Comparison of ENCODE assay signal across 1 cellular context in the genomic region with DNA sequence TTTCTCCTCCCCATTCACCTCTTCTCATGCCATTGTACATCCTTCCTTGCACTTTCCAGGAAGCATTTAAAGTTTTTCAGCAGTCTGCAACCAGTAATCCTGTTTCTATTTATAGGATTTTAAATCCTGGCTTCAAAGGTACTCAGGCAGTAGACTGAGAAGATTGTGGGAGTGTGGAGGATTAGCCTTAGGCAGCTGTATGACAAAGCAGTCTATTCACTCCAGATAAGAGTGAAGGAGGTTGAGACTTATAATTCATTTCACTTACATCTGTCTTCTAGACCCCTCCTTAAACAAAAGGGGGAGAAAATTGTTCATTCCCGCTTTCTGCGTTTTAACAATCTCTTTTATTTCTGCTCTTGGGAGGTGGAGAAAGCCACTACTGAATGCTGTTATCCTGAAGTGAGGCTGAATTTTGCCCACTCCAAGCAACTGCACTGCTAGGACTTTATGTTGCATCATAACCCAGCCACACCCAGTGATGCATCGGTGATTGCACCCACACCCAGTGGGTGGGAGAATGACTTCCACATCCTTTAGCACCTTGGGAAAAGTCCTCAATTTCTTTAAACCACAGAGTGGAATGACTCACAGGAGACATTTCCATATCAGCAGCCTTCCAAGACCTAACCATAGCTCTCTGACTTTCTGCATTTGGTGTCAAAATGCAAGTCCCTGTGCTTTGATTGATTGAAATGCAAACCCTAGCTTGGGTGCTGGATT.
A peak's percentile ranks its signal among the peaks of the same experiment; 100 is the strongest.
TF ChIP-seq lines count a peak whose summit lies in the region.

No MANE protein-coding gene starts in this region.

TF ChIP-seq in SK-N-SH, 30 proteins besides CTCF, POLR2A, EP300 and RAD21 (continued from another document):
- no peak for TF ChIP-seq USF2 (IDR thresholded peaks at IDR 0.05; ENCODE audit: borderline replicate concordance, low read depth, low read length)
- TF ChIP-seq GATA2 (CRISPR knock-in tag; IDR thresholded peaks at IDR 0.05) = no peak
- no peak for TF ChIP-seq REST (IDR thresholded peaks at IDR 0.05; ENCODE audit: low read depth, low read length)
- TF ChIP-seq CHD2 (IDR thresholded peaks at IDR 0.05; ENCODE audit: low read length, partially characterized antibody) = no peak
- TF ChIP-seq TCF12 (IDR thresholded peaks at IDR 0.05) = peak; percentile 23; the same call in 1 of the 2 replicates
- TF ChIP-seq RCOR1 (IDR thresholded peaks at IDR 0.05; ENCODE audit: low read length) = no peak
- TF ChIP-seq FOSL2 (IDR thresholded peaks at IDR 0.05; ENCODE audit: borderline replicate concordance, low read depth) = peak; percentile 53; the same call in 1 of the 2 replicates
- no peak for TF ChIP-seq POLR2AphosphoS5 (IDR thresholded peaks at IDR 0.05; ENCODE audit: low read depth, low read length)
- TF ChIP-seq GABPA (IDR thresholded peaks at IDR 0.05; ENCODE audit: low read depth) = no peak
- TF ChIP-seq, protein P1, sequence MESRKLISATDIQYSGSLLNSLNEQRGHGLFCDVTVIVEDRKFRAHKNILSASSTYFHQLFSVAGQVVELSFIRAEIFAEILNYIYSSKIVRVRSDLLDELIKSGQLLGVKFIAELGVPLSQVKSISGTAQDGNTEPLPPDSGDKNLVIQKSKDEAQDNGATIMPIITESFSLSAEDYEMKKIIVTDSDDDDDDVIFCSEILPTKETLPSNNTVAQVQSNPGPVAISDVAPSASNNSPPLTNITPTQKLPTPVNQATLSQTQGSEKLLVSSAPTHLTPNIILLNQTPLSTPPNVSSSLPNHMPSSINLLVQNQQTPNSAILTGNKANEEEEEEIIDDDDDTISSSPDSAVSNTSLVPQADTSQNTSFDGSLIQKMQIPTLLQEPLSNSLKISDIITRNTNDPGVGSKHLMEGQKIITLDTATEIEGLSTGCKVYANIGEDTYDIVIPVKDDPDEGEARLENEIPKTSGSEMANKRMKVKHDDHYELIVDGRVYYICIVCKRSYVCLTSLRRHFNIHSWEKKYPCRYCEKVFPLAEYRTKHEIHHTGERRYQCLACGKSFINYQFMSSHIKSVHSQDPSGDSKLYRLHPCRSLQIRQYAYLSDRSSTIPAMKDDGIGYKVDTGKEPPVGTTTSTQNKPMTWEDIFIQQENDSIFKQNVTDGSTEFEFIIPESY (IDR thresholded peaks at IDR 0.05; ENCODE audit: borderline replicate concordance, low read depth) = no peak
- TF ChIP-seq FOXM1 (IDR thresholded peaks at IDR 0.05; ENCODE audit: low read depth) = no peak
TF ChIP-seq in SK-N-SH: peak in this region for 4.
